Comparison of ENCODE assay signal across 16 cellular contexts in the genomic region with DNA sequence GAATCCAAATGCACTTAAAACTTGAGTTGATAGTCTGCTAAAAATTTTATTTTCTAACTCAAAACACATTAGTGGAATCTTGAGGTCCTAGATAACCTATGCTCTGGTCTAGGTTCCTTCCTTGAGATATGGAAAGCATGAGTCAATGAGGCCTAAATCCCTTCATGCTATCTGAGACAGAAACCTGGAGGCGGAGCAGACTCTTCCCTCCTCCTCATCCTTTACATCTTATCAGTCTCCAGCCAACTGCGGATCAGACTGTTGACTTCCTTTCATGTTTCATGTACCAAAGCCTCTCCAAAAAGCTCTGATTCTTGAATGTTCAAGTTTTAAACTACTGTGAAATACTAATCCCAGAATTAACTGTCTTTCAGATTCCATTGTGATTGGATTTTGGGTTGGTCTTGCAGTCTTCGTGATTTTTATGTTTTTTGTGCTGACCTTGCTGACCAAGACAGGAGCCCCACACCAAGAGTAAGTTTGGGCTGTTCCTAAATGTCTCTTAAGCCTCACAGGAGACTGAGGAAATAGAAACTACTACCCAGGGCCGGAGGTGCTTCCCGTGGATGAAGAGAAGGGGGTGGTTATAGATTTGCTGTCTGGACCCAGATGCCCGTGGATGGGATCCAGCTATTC. TPM values are rescaled to one million over a fixed set of nuclear protein-coding genes. Genes with fewer than 3 reads are reported as not detected.
A peak's percentile ranks its signal among the peaks of the same experiment; 100 is the strongest.
DNase-seq lines count a peak whose midpoint lies in the region; ATAC-seq and TF ChIP-seq lines count a peak whose summit lies in the region.
"Had no signal": no experiment of that assay in that cellular context is flagged by ENCODE, and none has a peak within 500 bp of the region (broad histone marks: within the 10 kb centered on the region; RNA-seq: fewer than 3 reads in every experiment).

No MANE protein-coding gene starts in this region.

- no peaks in the 10 kb centered on the region for H4K20me1 ChIP-seq in GM23338 (replicated peaks; ENCODE audit: insufficient read depth)
- H4K20me1 ChIP-seq in Karpas-422 (ENCODE audit: insufficient read depth, low read depth, low read length), result no peaks in the 10 kb centered on the region
- H4K20me1 ChIP-seq: BLaER1 treated with 17β-estradiol and CSF1 and Interleukin-3, amounts not matched to agents 10 nM and 100 nM had no signal

- TF ChIP-seq CTCF in GM23338 (conservative IDR thresholded peaks at IDR 0.05; ENCODE audit: low read depth in 2 of 2) (no peak), WTC11 (IDR thresholded peaks at IDR 0.05) (no peak), WERI-Rb-1 (IDR thresholded peaks at IDR 0.05; ENCODE audit: low read depth, low read length) (no peak)

- H3K36me3 ChIP-seq in GM23338 (ENCODE audit: insufficient read depth) (no peaks in the 10 kb centered on the region), Karpas-422 (ENCODE audit: insufficient read depth, low read length) (no peaks in the 10 kb centered on the region), WERI-Rb-1 (no peaks in the 10 kb centered on the region)
- H3K36me3 ChIP-seq: BLaER1 treated with 17β-estradiol and CSF1 and Interleukin-3, amounts not matched to agents 10 nM and 100 nM; Peyer's patch had no signal

- CTCF ChIA-PET in WTC11 (lab: Charles Lee), result interaction anchor here (1.0 to 1.3 kb wide), 2 partner anchors 10 to 12 kb away, joined by 3 to 10 read pairs; no protein-coding TSS in a partner anchor

- H2AFZ ChIP-seq in GM23338, result peak overlapping the region; percentile 44
- peak overlapping the region; percentile 65; the same call in 1 of the 2 replicates for H2AFZ ChIP-seq in Karpas-422 (ENCODE audit: low read length)

- no peaks in the 10 kb centered on the region for H3K79me2 ChIP-seq in GM23338 (replicated peaks; ENCODE audit: insufficient read depth)
- no peaks in the 10 kb centered on the region for H3K79me2 ChIP-seq in Karpas-422 (ENCODE audit: low read length)

- peaks cover 25% of the 10 kb centered on the region for H3K4me1 ChIP-seq in GM23338 (ENCODE audit: insufficient read depth)
- H3K4me1 ChIP-seq in Karpas-422 (ENCODE audit: low read length), result peaks cover 3% of the 10 kb centered on the region; the same call in 1 of the 2 replicates
- H3K4me1 ChIP-seq: A549; BLaER1 treated with 17β-estradiol and CSF1 and Interleukin-3, amounts not matched to agents 10 nM and 100 nM; Peyer's patch had no signal

- H3K27ac Mint-ChIP-seq in GM23338 (no peak overlapping the region), WTC11 (peak overlapping the region; percentile 88)
- H3K27ac Mint-ChIP-seq: CD8-positive, alpha-beta memory T cell had no signal

- no peak overlapping the region for H3K4me3 Mint-ChIP-seq in GM23338
- H3K4me3 Mint-ChIP-seq in WTC11, result no peak overlapping the region
- H3K4me3 Mint-ChIP-seq: CD8-positive, alpha-beta memory T cell had no signal

- H3K9me3 ChIP-seq in Karpas-422 (ENCODE audit: low read length) (no peaks in the 10 kb centered on the region), WERI-Rb-1 (ENCODE audit: severe bottlenecking) (no peaks in the 10 kb centered on the region)
- H3K9me3 ChIP-seq: A549; BLaER1 treated with 17β-estradiol and CSF1 and Interleukin-3, amounts not matched to agents 10 nM and 100 nM; Peyer's patch had no signal

- no peaks in the 10 kb centered on the region; the same call in 1 of the 2 replicates for H3F3A ChIP-seq in GM23338 (replicated peaks; ENCODE audit: low read depth)

- H3K27me3 Mint-ChIP-seq in GM23338 (ENCODE audit: insufficient read depth, low read depth, poor library complexity), result peaks cover 2% of the 10 kb centered on the region
- no peaks in the 10 kb centered on the region for H3K27me3 Mint-ChIP-seq in WTC11 (ENCODE audit: low read depth)

- POLR2A ChIA-PET in WTC11 (lab: Charles Lee), result no interaction called here

- peak; percentile 53 for ATAC-seq in GM23338
- peak; percentile 56 for ATAC-seq in WTC11
- ATAC-seq in GM21515 (IDR thresholded peaks at IDR 0.05; ENCODE audit: unreplicated experiment), result no peak
- no peak for ATAC-seq in GM21786 (IDR thresholded peaks at IDR 0.05; ENCODE audit: unreplicated experiment)
- ATAC-seq: A549, GM12878, Right ventricle myocardium inferior had no signal

- DNase-seq in GM23338 (ENCODE audit: low spot score) (no peak), Karpas-422 (no peak), WTC11 (ENCODE audit: low spot score) (no peak), iPS-NIHi7 (ENCODE audit: extremely low spot score) (peak; percentile 47), WERI-Rb-1 (no peak), D341Med (ENCODE audit: low spot score) (no peak)
- DNase-seq: CD8-positive, alpha-beta memory T cell; DND-41; Peyer's patch had no signal

- H3K4me3 ChIP-seq in GM23338, result no peak overlapping the region
- no peak overlapping the region for H3K4me3 ChIP-seq in Karpas-422 (ENCODE audit: low read length)
- no peak overlapping the region for H3K4me3 ChIP-seq in WERI-Rb-1 (ENCODE audit: low read depth, low read length)
- H3K4me3 ChIP-seq: A549; BLaER1 treated with 17β-estradiol and CSF1 and Interleukin-3, amounts not matched to agents 10 nM and 100 nM; GM12878; Peyer's patch; SK-N-MC had no signal

- H3K9ac ChIP-seq in Karpas-422 (ENCODE audit: low read length), result no peak overlapping the region
- H3K9ac ChIP-seq: BLaER1 treated with 17β-estradiol and CSF1 and Interleukin-3, amounts not matched to agents 10 nM and 100 nM had no signal

- H3K9me3 Mint-ChIP-seq in GM23338, result no peaks in the 10 kb centered on the region
- H3K9me3 Mint-ChIP-seq in WTC11, result no peaks in the 10 kb centered on the region

- H3K9me2 ChIP-seq in GM23338 (ENCODE audit: insufficient read depth), result peaks cover 7% of the 10 kb centered on the region
- H3K9me2 ChIP-seq in Karpas-422 (replicated peaks; ENCODE audit: insufficient read depth, low read length), result no peaks in the 10 kb centered on the region

- H3K4me1 Mint-ChIP-seq in GM23338 (peaks cover 29% of the 10 kb centered on the region), WTC11 (peaks cover 31% of the 10 kb centered on the region)
- H3K4me1 Mint-ChIP-seq: CD8-positive, alpha-beta memory T cell had no signal

- H3K27ac ChIP-seq in GM23338 (ENCODE audit: low read depth), result peak overlapping the region; percentile 63; the same call in 1 of the 2 replicates
- H3K27ac ChIP-seq in Karpas-422 (ENCODE audit: low read length), result no peak overlapping the region
- no peak overlapping the region for H3K27ac ChIP-seq in WERI-Rb-1
- H3K27ac ChIP-seq: A549; BLaER1 treated with 17β-estradiol and CSF1 and Interleukin-3, amounts not matched to agents 10 nM and 100 nM; Peyer's patch; SK-N-MC had no signal

- H3K27me3 ChIP-seq in GM23338 (ENCODE audit: insufficient read depth) (no peaks in the 10 kb centered on the region), Karpas-422 (ENCODE audit: low read length) (no peaks in the 10 kb centered on the region), WERI-Rb-1 (ENCODE audit: insufficient read depth, low read depth, severe bottlenecking) (no peaks in the 10 kb centered on the region)
- H3K27me3 ChIP-seq: BLaER1 treated with 17β-estradiol and CSF1 and Interleukin-3, amounts not matched to agents 10 nM and 100 nM; Peyer's patch had no signal

- peaks cover 10% of the 10 kb centered on the region; the same call in 2 of the 3 replicates for H3K36me3 Mint-ChIP-seq in GM23338 (ENCODE audit: low read depth)
- 0 out of 2 replicates have a peak, but pooled peaks cover 3% of the 10 kb centered on the region for H3K36me3 Mint-ChIP-seq in WTC11
- H3K36me3 Mint-ChIP-seq: CD8-positive, alpha-beta memory T cell had no signal

- H3K4me2 ChIP-seq in GM23338 (peak overlapping the region; percentile 37), Karpas-422 (ENCODE audit: low read depth, low read length, poor library complexity, severe bottlenecking) (no peak overlapping the region)
- H3K4me2 ChIP-seq: A549; BLaER1 treated with 17β-estradiol and CSF1 and Interleukin-3, amounts not matched to agents 10 nM and 100 nM had no signal

TF ChIP-seq in GM23338, 12 proteins besides CTCF, POLR2A, EP300 and RAD21 (continues in another document):
- no peak for TF ChIP-seq CREB1 (CRISPR knock-in tag; IDR thresholded peaks at IDR 0.05; ENCODE audit: low read depth)

TF ChIP-seq in WTC11, 78 proteins besides CTCF, POLR2A, EP300 and RAD21 (continues in another document):
- TF ChIP-seq, protein P1, sequence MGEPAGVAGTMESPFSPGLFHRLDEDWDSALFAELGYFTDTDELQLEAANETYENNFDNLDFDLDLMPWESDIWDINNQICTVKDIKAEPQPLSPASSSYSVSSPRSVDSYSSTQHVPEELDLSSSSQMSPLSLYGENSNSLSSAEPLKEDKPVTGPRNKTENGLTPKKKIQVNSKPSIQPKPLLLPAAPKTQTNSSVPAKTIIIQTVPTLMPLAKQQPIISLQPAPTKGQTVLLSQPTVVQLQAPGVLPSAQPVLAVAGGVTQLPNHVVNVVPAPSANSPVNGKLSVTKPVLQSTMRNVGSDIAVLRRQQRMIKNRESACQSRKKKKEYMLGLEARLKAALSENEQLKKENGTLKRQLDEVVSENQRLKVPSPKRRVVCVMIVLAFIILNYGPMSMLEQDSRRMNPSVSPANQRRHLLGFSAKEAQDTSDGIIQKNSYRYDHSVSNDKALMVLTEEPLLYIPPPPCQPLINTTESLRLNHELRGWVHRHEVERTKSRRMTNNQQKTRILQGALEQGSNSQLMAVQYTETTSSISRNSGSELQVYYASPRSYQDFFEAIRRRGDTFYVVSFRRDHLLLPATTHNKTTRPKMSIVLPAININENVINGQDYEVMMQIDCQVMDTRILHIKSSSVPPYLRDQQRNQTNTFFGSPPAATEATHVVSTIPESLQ (CRISPR knock-in tag; IDR thresholded peaks at IDR 0.05), result no peak
- TF ChIP-seq TEAD4 (CRISPR knock-in tag; IDR thresholded peaks at IDR 0.05) (no peak), TCF7 (CRISPR knock-in tag; IDR thresholded peaks at IDR 0.05; ENCODE audit: low read depth) (no peak), SOX15 (CRISPR knock-in tag; IDR thresholded peaks at IDR 0.05) (no peak), ZNF232 (CRISPR knock-in tag; IDR thresholded peaks at IDR 0.05) (no peak)

RNA-seq across cellular contexts. Expression of a gene that starts 29.1 kb away (rescaled TPM):
- 10.2 and 13.5 TPM in 2 replicates for total RNA-seq in GM23338 (2014; rRNA removed; shearing (Covaris generic))
- 6.1 and 6.8 TPM in 2 replicates for polyA plus RNA-seq in GM23338 (2016; fragmentation: Nextera tagmentation; extraction: Ambion mirVana)
- not detected in 2 replicates for total RNA-seq in Karpas-422 (2014; rRNA removed; shearing (Covaris generic); ENCODE audit: low replicate concordance)
- total RNA-seq in WTC11 (2021), result 4.8 to 5.2 TPM (median 4.9 TPM) in 3 replicates
- total RNA-seq: CD8-positive, alpha-beta memory T cell; GM12878; Right ventricle myocardium inferior had no signal
- polyA plus RNA-seq: CD8-positive, alpha-beta memory T cell; GM12878 had no signal

Comparison
In these comparisons a context has a peak if more than half of its experiments do, and no peak if none do; other contexts are left out.
1. ATAC-seq: peak in GM23338 (single experiment) and WTC11 (single experiment); none in GM21515 (single experiment) and GM21786 (single experiment).